ENCODE assay signal across 38 cellular contexts in the genomic region with DNA sequence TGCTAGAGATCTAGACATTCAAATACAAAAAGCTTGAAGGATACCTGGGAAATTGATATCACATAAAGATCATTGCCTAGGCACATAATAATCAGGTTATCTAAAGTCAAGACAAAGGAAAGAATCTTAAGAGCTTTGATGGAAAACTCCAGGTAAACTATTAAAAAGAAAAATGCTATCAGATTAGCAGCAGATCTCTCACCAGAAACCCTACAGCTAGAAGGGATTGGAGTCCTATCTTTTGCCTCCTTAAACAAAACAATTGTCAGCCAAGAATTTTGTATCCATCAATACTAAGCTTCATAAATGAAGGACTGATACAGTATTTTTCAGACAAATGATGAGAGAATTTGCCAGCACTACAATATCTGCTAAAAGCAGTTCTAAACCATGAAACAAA.
"Had no signal": no experiment of that assay in that cellular context is flagged by ENCODE, and none has a peak within 500 bp of the region (broad histone marks: within the 10 kb centered on the region; RNA-seq: fewer than 3 reads in every experiment).

No MANE protein-coding gene starts in this region.

- H3K9me3 ChIP-seq: adrenal gland, ascending aorta had no signal

- H3K4me1 Mint-ChIP-seq: activated naive CD4-positive, alpha-beta T cell treated with anti-CD3 and anti-CD28 coated beads, Interleukin-2, amount 10 ng/mL, durations not matched to agents 7 days and 5 days; activated naive CD4-positive, alpha-beta T cell treated with anti-CD3 and anti-CD28 coated beads, Interleukin-2, amount 50 U/mL, for 24 hours; activated naive CD8-positive, alpha-beta T cell treated with anti-CD3 and anti-CD28 coated beads for 36 hours; activated naive CD8-positive, alpha-beta T cell treated with anti-CD3 and anti-CD28 coated beads, Interleukin-2, amount 10 ng/mL, durations not matched to agents 7 days and 5 days; activated naive CD8-positive, alpha-beta T cell treated with anti-CD3 and anti-CD28 coated beads, Interleukin-2, amount 50 U/mL, for 24 hours; activated T-helper 17 cell treated with anti-CD3 and anti-CD28 coated beads, Interleukin-2, amount 50 U/mL, for 72 hours; brain; central memory CD8-positive, alpha-beta T cell had no signal

- H3K4me3 ChIP-seq: adrenal gland, ascending aorta, body of pancreas, breast epithelium, cardiac muscle cell had no signal

- H3K27ac ChIP-seq: adrenal gland, ascending aorta, body of pancreas, brain microvascular endothelial cell, breast epithelium, cardiac muscle cell had no signal

- H3K27ac Mint-ChIP-seq: activated naive CD4-positive, alpha-beta T cell treated with anti-CD3 and anti-CD28 coated beads for 36 hours; activated naive CD4-positive, alpha-beta T cell treated with anti-CD3 and anti-CD28 coated beads, Interleukin-2, amount 10 ng/mL, durations not matched to agents 7 days and 5 days; activated naive CD4-positive, alpha-beta T cell treated with anti-CD3 and anti-CD28 coated beads, Interleukin-2, amount 50 U/mL, for 24 hours; activated naive CD4-positive, alpha-beta T cell treated with anti-CD3 and anti-CD28 coated beads, Interleukin-2, amount 50 U/mL, for 72 hours; activated naive CD8-positive, alpha-beta T cell; activated naive CD8-positive, alpha-beta T cell treated with anti-CD3 and anti-CD28 coated beads for 36 hours; activated naive CD8-positive, alpha-beta T cell treated with anti-CD3 and anti-CD28 coated beads, Interleukin-2, amount 10 ng/mL, durations not matched to agents 7 days and 5 days; activated naive CD8-positive, alpha-beta T cell treated with anti-CD3 and anti-CD28 coated beads, Interleukin-2, amount 50 U/mL, for 24 hours; activated T-cell treated with anti-CD3 and anti-CD28 coated beads, Interleukin-2, amount 50 U/mL, for 24 hours; activated T-cell treated with anti-CD3 and anti-CD28 coated beads, Interleukin-2, amount 50 U/mL, for 72 hours; activated T-helper 1 cell treated with anti-CD3 and anti-CD28 coated beads, Interleukin-12 subunit alpha, Interleukin-12 subunit beta, Interleukin-2, Interleukin-4 antibody, amounts not matched to agents 30 ng/mL and 10 ng/mL and 1 ng/mL, durations not matched to agents 14 hours and 24 hours and 36 hours; activated T-helper 17 cell treated with anti-CD3 and anti-CD28 coated beads, Interleukin-2, amount 50 U/mL, for 72 hours; activated T-helper 2 cell treated with anti-CD3 and anti-CD28 coated beads, Interferon-gamma antibody, Interleukin-2, Interleukin-4, amounts not matched to agents 10 μg/mL and 5 μg/mL and 100 μg/mL, durations not matched to agents 14 hours and 24 hours and 36 hours; brain had no signal

- H3K4me3 Mint-ChIP-seq: activated naive CD4-positive, alpha-beta T cell treated with anti-CD3 and anti-CD28 coated beads for 36 hours; activated naive CD4-positive, alpha-beta T cell treated with anti-CD3 and anti-CD28 coated beads, Interleukin-2, amount 10 ng/mL, durations not matched to agents 7 days and 5 days; activated naive CD4-positive, alpha-beta T cell treated with anti-CD3 and anti-CD28 coated beads, Interleukin-2, amount 50 U/mL, for 24 hours; activated naive CD8-positive, alpha-beta T cell; activated naive CD8-positive, alpha-beta T cell treated with anti-CD3 and anti-CD28 coated beads for 36 hours; activated naive CD8-positive, alpha-beta T cell treated with anti-CD3 and anti-CD28 coated beads, Interleukin-2, amount 10 ng/mL, durations not matched to agents 7 days and 5 days; activated naive CD8-positive, alpha-beta T cell treated with anti-CD3 and anti-CD28 coated beads, Interleukin-2, amount 50 U/mL, for 24 hours; activated T-cell treated with anti-CD3 and anti-CD28 coated beads, Interleukin-2, amount 50 U/mL, for 24 hours; activated T-cell treated with anti-CD3 and anti-CD28 coated beads, Interleukin-2, amount 50 U/mL, for 4 hours; activated T-cell treated with anti-CD3 and anti-CD28 coated beads, Interleukin-2, amount 50 U/mL, for 72 hours; activated T-helper 1 cell treated with anti-CD3 and anti-CD28 coated beads, Interleukin-12 subunit alpha, Interleukin-12 subunit beta, Interleukin-2, Interleukin-4 antibody, amounts not matched to agents 30 ng/mL and 10 ng/mL and 1 ng/mL, durations not matched to agents 14 hours and 24 hours and 36 hours; activated T-helper 17 cell treated with anti-CD3 and anti-CD28 coated beads, Interleukin-2, amount 50 U/mL, for 72 hours; brain; central memory CD8-positive, alpha-beta T cell had no signal

- H3K36me3 ChIP-seq: adrenal gland, ascending aorta, brain microvascular endothelial cell, breast epithelium, cardiac muscle cell had no signal

- H3K4me1 ChIP-seq: adrenal gland, ascending aorta, body of pancreas, breast epithelium had no signal

- H3K27me3 Mint-ChIP-seq: activated naive CD4-positive, alpha-beta T cell treated with anti-CD3 and anti-CD28 coated beads, Interleukin-2, amount 10 ng/mL, durations not matched to agents 7 days and 5 days; activated naive CD4-positive, alpha-beta T cell treated with anti-CD3 and anti-CD28 coated beads, Interleukin-2, amount 50 U/mL, for 24 hours; activated naive CD8-positive, alpha-beta T cell; activated naive CD8-positive, alpha-beta T cell treated with anti-CD3 and anti-CD28 coated beads for 36 hours; activated naive CD8-positive, alpha-beta T cell treated with anti-CD3 and anti-CD28 coated beads, Interleukin-2, amount 10 ng/mL, durations not matched to agents 7 days and 5 days; activated naive CD8-positive, alpha-beta T cell treated with anti-CD3 and anti-CD28 coated beads, Interleukin-2, amount 50 U/mL, for 24 hours; activated T-cell treated with anti-CD3 and anti-CD28 coated beads, Interleukin-2, amount 50 U/mL, for 24 hours; activated T-helper 17 cell treated with anti-CD3 and anti-CD28 coated beads, Interleukin-2, amount 50 U/mL, for 72 hours; central memory CD8-positive, alpha-beta T cell had no signal

- ATAC-seq: activated naive CD4-positive, alpha-beta T cell treated with anti-CD3 and anti-CD28 coated beads, Interleukin-2, amount 50 U/mL, for 72 hours; activated naive CD8-positive, alpha-beta T cell treated with anti-CD3 and anti-CD28 coated beads, Interleukin-2, amount 50 U/mL, for 24 hours; activated T-cell treated with anti-CD3 and anti-CD28 coated beads, Interleukin-2, amount 50 U/mL, for 4 hours; activated T-cell treated with anti-CD3 and anti-CD28 coated beads, Interleukin-2, amount 50 U/mL, for 72 hours; activated T-helper 17 cell treated with anti-CD3 and anti-CD28 coated beads, Interleukin-2, amount 50 U/mL, for 72 hours; body of pancreas had no signal

- DNase-seq: activated effector memory CD4-positive, alpha-beta T cell treated with anti-CD3 and anti-CD28 coated beads, Interleukin-2, amount 50 U/mL, for 16 hours; activated effector memory CD4-positive, alpha-beta T cell treated with Interleukin-2 at 50 U/mL for 16 hours; activated gamma-delta T cell; activated gamma-delta T cell treated with Interleukin-2 at 50 U/mL for 16 hours; activated naive CD4-positive, alpha-beta T cell; activated naive CD4-positive, alpha-beta T cell treated with anti-CD3 and anti-CD28 coated beads for 36 hours; activated naive CD4-positive, alpha-beta T cell treated with anti-CD3 and anti-CD28 coated beads, Interleukin-2, amount 10 ng/mL, durations not matched to agents 7 days and 5 days; activated naive CD4-positive, alpha-beta T cell treated with anti-CD3 and anti-CD28 coated beads, Interleukin-2, amount 50 U/mL, for 16 hours; activated naive CD4-positive, alpha-beta T cell treated with Interleukin-2 at 50 U/mL for 16 hours; activated naive CD8-positive, alpha-beta T cell treated with anti-CD3 and anti-CD28 coated beads for 36 hours; activated naive CD8-positive, alpha-beta T cell treated with anti-CD3 and anti-CD28 coated beads, Interleukin-2, amount 10 ng/mL, durations not matched to agents 7 days and 5 days; activated naive CD8-positive, alpha-beta T cell treated with anti-CD3 and anti-CD28 coated beads, Interleukin-2, amount 50 U/mL, for 24 hours; activated T-cell treated with anti-CD3 and anti-CD28 coated beads, Interleukin-2, amount 50 U/mL, for 1 hour; activated T-cell treated with anti-CD3 and anti-CD28 coated beads, Interleukin-2, amount 50 U/mL, for 24 hours; activated T-cell treated with anti-CD3 and anti-CD28 coated beads, Interleukin-2, amount 50 U/mL, for 4 hours; activated T-cell treated with anti-CD3 and anti-CD28 coated beads, Interleukin-2, amount 50 U/mL, for 48 hours; activated T-cell treated with anti-CD3 and anti-CD28 coated beads, Interleukin-2, amount 50 U/mL, for 72 hours; adrenal gland; amniotic stem cell; amygdala; anterior cingulate cortex; aorta; body of pancreas; brain microvascular endothelial cell; caudate nucleus; central memory CD4-positive, alpha-beta T cell; cerebellar nuclear complex had no signal

- H3K36me3 Mint-ChIP-seq: activated naive CD4-positive, alpha-beta T cell treated with anti-CD3 and anti-CD28 coated beads, Interleukin-2, amount 10 ng/mL, durations not matched to agents 7 days and 5 days; activated naive CD4-positive, alpha-beta T cell treated with anti-CD3 and anti-CD28 coated beads, Interleukin-2, amount 50 U/mL, for 24 hours; activated naive CD8-positive, alpha-beta T cell; activated naive CD8-positive, alpha-beta T cell treated with anti-CD3 and anti-CD28 coated beads for 36 hours; activated naive CD8-positive, alpha-beta T cell treated with anti-CD3 and anti-CD28 coated beads, Interleukin-2, amount 10 ng/mL, durations not matched to agents 7 days and 5 days had no signal

- H3K27me3 ChIP-seq: adrenal gland, ascending aorta, body of pancreas, brain microvascular endothelial cell, breast epithelium, cardiac muscle cell had no signal
